ENCODE assay signal across 1 cellular context in the genomic region with DNA sequence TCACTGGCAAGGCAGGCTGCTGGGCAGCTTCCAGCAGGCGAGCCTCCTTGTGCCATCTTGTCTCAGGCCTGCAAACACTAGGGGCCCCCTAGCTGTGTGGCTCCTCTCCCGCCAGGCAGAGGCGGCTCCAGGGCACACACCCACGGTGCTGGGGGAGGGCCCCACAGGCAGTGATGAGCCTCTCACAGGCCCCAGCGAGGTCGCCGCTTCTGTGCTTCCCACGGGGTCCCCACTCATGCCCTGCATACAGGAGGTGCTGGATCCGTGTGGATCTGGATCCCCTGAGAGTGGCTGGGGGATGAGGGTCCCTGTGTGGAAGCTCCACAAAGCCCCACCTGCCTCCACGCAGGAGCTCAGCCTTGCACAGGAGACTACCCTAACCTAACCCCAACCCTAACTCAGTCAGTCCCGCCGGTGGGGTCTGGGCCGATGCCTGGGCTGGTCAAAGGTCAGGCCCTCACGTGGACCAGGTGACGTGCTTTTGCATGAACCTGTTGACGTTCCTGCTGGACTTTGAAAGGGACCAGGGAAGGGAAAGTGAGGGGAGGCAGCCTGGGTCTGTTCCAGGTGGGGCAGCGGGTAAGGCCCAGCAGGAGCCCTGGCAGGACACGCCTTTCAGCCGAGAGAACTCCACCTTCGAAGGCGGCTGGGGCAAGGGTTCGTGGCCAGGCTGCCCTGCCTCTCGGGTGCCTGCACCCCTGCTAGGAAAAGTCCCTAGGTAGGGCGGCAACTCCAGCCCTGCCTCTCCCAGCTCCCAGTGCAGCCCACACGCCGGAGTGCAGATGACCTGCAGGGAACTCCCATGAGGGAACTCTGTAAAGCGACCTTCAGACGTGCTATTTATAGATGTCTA.
TF ChIP-seq lines count a peak whose summit lies in the region.

No MANE protein-coding gene starts in this region.

TF ChIP-seq in IMR-90, 13 proteins besides CTCF, POLR2A, EP300 and RAD21:
- TF ChIP-seq SMC3 (IDR thresholded peaks at IDR 0.05; ENCODE audit: low read depth, low read length) = no peak
- TF ChIP-seq, protein P1, sequence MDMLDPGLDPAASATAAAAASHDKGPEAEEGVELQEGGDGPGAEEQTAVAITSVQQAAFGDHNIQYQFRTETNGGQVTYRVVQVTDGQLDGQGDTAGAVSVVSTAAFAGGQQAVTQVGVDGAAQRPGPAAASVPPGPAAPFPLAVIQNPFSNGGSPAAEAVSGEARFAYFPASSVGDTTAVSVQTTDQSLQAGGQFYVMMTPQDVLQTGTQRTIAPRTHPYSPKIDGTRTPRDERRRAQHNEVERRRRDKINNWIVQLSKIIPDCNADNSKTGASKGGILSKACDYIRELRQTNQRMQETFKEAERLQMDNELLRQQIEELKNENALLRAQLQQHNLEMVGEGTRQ (IDR thresholded peaks at IDR 0.05; ENCODE audit: low read depth, low read length) = no peak
- no peak for TF ChIP-seq RFX5 (IDR thresholded peaks at IDR 0.05; ENCODE audit: low read depth, low read length)
- TF ChIP-seq FOS (IDR thresholded peaks at IDR 0.05; ENCODE audit: low read depth, low read length) = no peak
- TF ChIP-seq RCOR1 (IDR thresholded peaks at IDR 0.05; ENCODE audit: insufficient replicate concordance, low read length) = no peak
- TF ChIP-seq BHLHE40 (IDR thresholded peaks at IDR 0.05; ENCODE audit: low read depth, low read length) = no peak
- no peak for TF ChIP-seq MAZ (IDR thresholded peaks at IDR 0.05; ENCODE audit: borderline replicate concordance, low read depth, low read length)
